In genomic region chr3:50364573-50365079, GRCh38 we compare ENCODE assay signal across 8 cellular contexts. TPM values are rescaled to one million over a fixed set of nuclear protein-coding genes. Genes with fewer than 3 reads are reported as not detected.
DNase-seq lines count a peak whose midpoint lies in the region; ATAC-seq and TF ChIP-seq lines count a peak whose summit lies in the region.

No MANE protein-coding gene starts in this region.

- peak overlapping the region; percentile 38 for H3K4me3 ChIP-seq in AG09309 (ENCODE audit: control insufficient read depth, low read depth, low read length)
- H3K4me3 ChIP-seq in coronary artery: peak overlapping the region; percentile 73
- peak overlapping the region; percentile 50 to 54 for H3K4me3 ChIP-seq in muscle layer of colon (ENCODE audit: low read depth in 1 of 2, low read length in 2 of 2)

- no peak for TF ChIP-seq CTCF in AG09309 (IDR thresholded peaks at IDR 0.05; ENCODE audit: control insufficient read depth, insufficient read depth, low read depth, low read length, missing control alignments)
- no peak for TF ChIP-seq CTCF in coronary artery (IDR thresholded peaks at IDR 0.05)

- no peaks in the 10 kb centered on the region for H3K9me3 ChIP-seq in muscle layer of colon (ENCODE audit: low read length)

- DNase-seq in AG09309 (ENCODE audit: low read depth): no peak
- no peak for DNase-seq in coronary artery (ENCODE audit: low spot score)
- no peak for DNase-seq in H4 (ENCODE audit: low spot score)
- DNase-seq in NCI-H1694 treated with DMSO at 0.1 percent for 48 hours (lab: John Stamatoyannopoulos, UW): no peak
- DNase-seq in NCI-H2029 (lab: John Stamatoyannopoulos, UW): no peak

- H3K36me3 ChIP-seq in muscle layer of colon (ENCODE audit: insufficient read depth, low read length): no peaks in the 10 kb centered on the region

- ATAC-seq in HG03045 (IDR thresholded peaks at IDR 0.05; ENCODE audit: unreplicated experiment): peak; percentile 9
- no peak for ATAC-seq in GM21390 (IDR thresholded peaks at IDR 0.05; ENCODE audit: unreplicated experiment)

- H3K9ac ChIP-seq in muscle layer of colon (ENCODE audit: low read length): no peak overlapping the region

- H3K27me3 ChIP-seq in muscle layer of colon (ENCODE audit: control insufficient read depth in 1 of 2, insufficient read depth in 2 of 2, low read length in 2 of 2): peaks cover 0 to 3% of the 10 kb centered on the region in 2 donors

- H3K4me1 ChIP-seq in muscle layer of colon (ENCODE audit: insufficient read depth, low read length): peaks cover 11% of the 10 kb centered on the region

- peak overlapping the region in 1 of 2 donors; percentile 43 for H3K27ac ChIP-seq in coronary artery
- peak overlapping the region; percentile 52 for H3K27ac ChIP-seq in muscle layer of colon (ENCODE audit: low read depth, low read length)

RNA-seq across cellular contexts. Expression of gene TMEM115, which starts 5.3 kb away (rescaled TPM):
- total RNA-seq in H4 (2014; rRNA removed; shearing (Covaris generic)): 21.3 and 22.1 TPM in 2 replicates

RNA-seq across cellular contexts. Expression of gene CYB561D2, which starts 14.0 kb away (rescaled TPM):
- total RNA-seq in H4 (2014; rRNA removed; shearing (Covaris generic)): 24.2 and 47.5 TPM in 2 replicates

RNA-seq across cellular contexts. Expression of gene NPRL2, which starts 14.1 kb away (rescaled TPM):
- 18.2 and 27.8 TPM in 2 replicates for total RNA-seq in H4 (2014; rRNA removed; shearing (Covaris generic))

RNA-seq across cellular contexts. Expression of gene ZMYND10, which starts 19.1 kb away (rescaled TPM):
- 0.08 TPM in 1 of 2 replicates, not detected in the other for total RNA-seq in H4 (2014; rRNA removed; shearing (Covaris generic))

RNA-seq across cellular contexts. Expression of gene RASSF1, which starts 24.0 kb away (rescaled TPM):
- total RNA-seq in H4 (2014; rRNA removed; shearing (Covaris generic)): 4.2 and 7.7 TPM in 2 replicates
